Comparison of ENCODE assay signal across 35 cellular contexts in the genomic region with DNA sequence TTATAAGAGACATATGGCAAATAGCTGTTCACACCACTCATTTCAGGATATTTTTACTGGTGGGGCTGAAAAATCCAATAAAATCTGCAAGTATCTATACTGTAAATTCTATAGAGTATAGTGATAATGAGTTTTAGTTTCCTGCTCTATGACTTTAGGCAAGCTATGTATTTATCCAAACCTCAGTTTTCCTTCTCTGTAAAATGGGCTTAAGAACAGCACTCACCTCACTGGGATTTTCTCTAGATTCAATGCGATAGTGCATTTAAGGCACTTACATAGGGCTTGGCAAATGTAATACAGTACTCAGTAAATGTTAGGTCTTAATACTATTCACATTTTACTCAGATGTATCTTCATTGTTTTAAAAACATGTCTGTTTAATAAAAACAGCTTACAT.
"Had no signal": no experiment of that assay in that cellular context is flagged by ENCODE, and none has a peak within 500 bp of the region (broad histone marks: within the 10 kb centered on the region; RNA-seq: fewer than 3 reads in every experiment).

No MANE protein-coding gene starts in this region.

- DNase-seq: Kasumi-1, MG63, MM.1S, MV-4-11, NCI-H1048, NCI-H1092, NCI-H1092 treated with DMSO at 0.1 percent for 48 hours, NCI-H1105, NCI-H1105 treated with DMSO at 0.1 percent for 48 hours, NCI-H1417, NCI-H1417 treated with DMSO at 0.1 percent for 48 hours, NCI-H1436, NCI-H1436 treated with DMSO at 0.1 percent for 48 hours, NCI-H146, NCI-H1694, NCI-H1694 treated with DMSO at 0.1 percent for 48 hours, NCI-H187, NCI-H187 treated with DMSO at 0.1 percent for 48 hours, NCI-H1930, NCI-H2029, NCI-H2029 treated with DMSO at 0.1 percent for 48 hours, NCI-H2081, NCI-H2081 treated with DMSO at 0.1 percent for 48 hours, NCI-H2107, NCI-H2171, NCI-H2171 treated with DMSO at 0.1 percent for 48 hours, NCI-H2227 treated with DMSO at 0.1 percent for 48 hours, NCI-H226, NCI-H345, NCI-H446, NCI-H446 treated with DMSO at 0.1 percent for 48 hours, NCI-H510A, NCI-H510A treated with DMSO at 0.1 percent for 48 hours, NCI-H524, NCI-H524 treated with DMSO at 0.1 percent for 48 hours had no signal

- H3K9me3 ChIP-seq: MG63 had no signal

- H3K4me3 ChIP-seq: MG63 had no signal

- H3K36me3 ChIP-seq: MG63 had no signal
